8 cellular contexts compared by ENCODE assay signal in genomic region chr12:76127588-76127987, GRCh38.
"Had no signal": no experiment of that assay in that cellular context is flagged by ENCODE, and none has a peak within 500 bp of the region (broad histone marks: within the 10 kb centered on the region; RNA-seq: fewer than 3 reads in every experiment).

No MANE protein-coding gene starts in this region.

- H3K4me3 ChIP-seq: GM12878 had no signal

- ATAC-seq: GM12878 had no signal

- FAIRE-seq: G401.6, GM12878, GM12891, GM12892, GM18507, GM19239 had no signal

- DNase-seq: GDM1, GF-D8 had no signal
